26 cellular contexts compared by ENCODE assay signal in the genomic region with DNA sequence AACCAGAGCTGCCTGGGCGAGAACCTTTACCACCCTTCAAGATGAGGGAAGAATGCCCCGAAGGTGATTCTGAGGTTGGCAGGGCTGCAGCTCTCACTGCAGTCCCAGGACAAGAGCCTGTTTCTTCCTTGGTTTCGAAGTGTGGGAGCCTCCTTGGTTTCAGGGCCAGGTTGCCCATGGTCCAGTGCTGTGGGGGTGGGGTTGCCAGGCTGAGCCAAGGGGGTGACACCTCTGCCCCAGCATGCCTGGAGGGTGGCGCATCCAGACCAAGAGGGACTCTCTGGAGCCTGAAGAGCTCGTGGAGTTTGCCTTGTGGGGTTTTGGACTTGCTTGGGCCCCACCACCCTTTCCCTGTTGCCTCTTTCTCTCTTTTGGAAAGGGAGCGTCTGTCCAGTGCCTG.
"Had no signal": no experiment of that assay in that cellular context is flagged by ENCODE, and none has a peak within 500 bp of the region (broad histone marks: within the 10 kb centered on the region; RNA-seq: fewer than 3 reads in every experiment).

No MANE protein-coding gene starts in this region.

- H3K36me3 ChIP-seq: colonic mucosa had no signal

- H3K9ac ChIP-seq: parathyroid adenoma had no signal

- H3K27ac ChIP-seq: colonic mucosa, esophagus squamous epithelium, heart right ventricle, lower lobe of right lung, neutrophil, parathyroid adenoma, right lobe of liver, stomach, thyroid gland had no signal

- DNase-seq: colonic mucosa; dermis blood vessel endothelial cell; effector memory CD4-positive, alpha-beta T cell; erythroblast; esophagus squamous epithelium; foreskin melanocyte; glutamatergic neuron; heart right ventricle; hippocampal formation; kidney glomerular epithelial cell; left colon; left ventricle myocardium superior; lower lobe of right lung; naive B cell; stimulated activated CD4-positive, alpha-beta T cell treated with anti-CD3 and anti-CD28 coated beads, Interleukin-12 subunit alpha, Interleukin-12 subunit beta, amount 100 ng/mL, for 4 hours; stimulated activated CD4-positive, alpha-beta T cell treated with anti-CD3 and anti-CD28 coated beads, Interleukin-1b, Interleukin-23, amount 100 ng/mL, for 48 hours; stimulated activated CD4-positive, alpha-beta T cell treated with anti-CD3 and anti-CD28 coated beads, Interleukin-4, amount 100 ng/mL, for 1 hour; stimulated activated CD8-positive, alpha-beta memory T cell treated with anti-CD3 and anti-CD28 coated beads, Interleukin-4, amount 100 ng/mL, for 48 hours; stimulated activated naive CD4-positive, alpha-beta T cell treated with Interleukin-2 at 50 U/mL for 16 hours; stomach; thyroid gland had no signal

- ATAC-seq: heart right ventricle; left colon; left ventricle myocardium superior; lower lobe of right lung; natural killer cell treated with Interleukin-12 subunit alpha and Interleukin-12 subunit beta and Interleukin-15 and Interleukin-18, amount 100 ng/mL, for 72 hours; right lobe of liver had no signal

- H3K9me3 ChIP-seq: colonic mucosa, esophagus squamous epithelium, heart right ventricle, lower lobe of right lung, neutrophil, right lobe of liver, stomach, thyroid gland had no signal

- H3K27me3 ChIP-seq: colonic mucosa, esophagus squamous epithelium, heart right ventricle, neutrophil, right lobe of liver, stomach, thyroid gland had no signal

- H3K4me1 ChIP-seq: colonic mucosa, esophagus squamous epithelium, lower lobe of right lung, parathyroid adenoma, right lobe of liver, thyroid gland had no signal

- H2AFZ ChIP-seq: parathyroid adenoma had no signal

- H3K4me2 ChIP-seq: smooth muscle cell had no signal

- H3K4me3 ChIP-seq: colonic mucosa, esophagus squamous epithelium, heart right ventricle, lower lobe of right lung, right lobe of liver, smooth muscle cell, stomach, thyroid gland had no signal
